19 cellular contexts compared by ENCODE assay signal in genomic region chr1:66217021-66217420, GRCh38.
DNase-seq lines count a peak whose midpoint lies in the region; ATAC-seq, FAIRE-seq and TF ChIP-seq lines count a peak whose summit lies in the region.
"Had no signal": no experiment of that assay in that cellular context is flagged by ENCODE, and none has a peak within 500 bp of the region (broad histone marks: within the 10 kb centered on the region; RNA-seq: fewer than 3 reads in every experiment).

No MANE protein-coding gene starts in this region.

- peak overlapping the region; percentile 39 for H3K4me2 ChIP-seq in A549

- peaks cover 0 to 2% of the 10 kb centered on the region in 2 donors for H3K4me1 Mint-ChIP-seq in stimulated activated naive B cell treated with anti-CD40 and anti-IgM and Interleukin-4, amounts not matched to agents 10 μg/mL and 1 μg/mL and 100 μg/mL, for 72 hours
- H3K4me1 Mint-ChIP-seq: activated B cell treated with CpG ODN at 0.5 μM for 24 hours had no signal

- no peak for TF ChIP-seq RAD21 in A549 (conservative IDR thresholded peaks at IDR 0.05 in 1 of 2, IDR thresholded peaks at IDR 0.05 in 1 of 2)

- CTCF ChIA-PET in A549 (lab: Yijun Ruan, JAX) = interaction anchor here (2.8 kb wide), 1 partner anchor 26 kb away, joined by 10 read pairs; no protein-coding TSS in a partner anchor

- H3K27ac Mint-ChIP-seq in stimulated activated naive B cell treated with anti-CD40 and anti-IgM and Interleukin-4, amounts not matched to agents 10 μg/mL and 1 μg/mL and 100 μg/mL, for 72 hours = no peak overlapping the region
- H3K27ac Mint-ChIP-seq: activated B cell treated with CpG ODN at 0.5 μM for 24 hours; activated naive CD8-positive, alpha-beta T cell treated with anti-CD3 and anti-CD28 coated beads, Interleukin-2, amount 10 ng/mL, durations not matched to agents 7 days and 5 days had no signal

- TF ChIP-seq EP300 in A549 (IDR thresholded peaks at IDR 0.05) (no peak), suprapubic skin (IDR thresholded peaks at IDR 0.05) (no peak)

- no peaks in the 10 kb centered on the region for H3K36me3 ChIP-seq in suprapubic skin
- H3K36me3 ChIP-seq: ovary had no signal

- TF ChIP-seq CTCF in A549 (IDR thresholded peaks at IDR 0.05) (no peak), fibroblast of villous mesenchyme (IDR thresholded peaks at IDR 0.05; ENCODE audit: insufficient read depth, low read depth, low read length) (no peak), suprapubic skin (IDR thresholded peaks at IDR 0.05) (no peak)

- H3K36me3 Mint-ChIP-seq in stimulated activated naive B cell treated with anti-CD40 and anti-IgM and Interleukin-4, amounts not matched to agents 10 μg/mL and 1 μg/mL and 100 μg/mL, for 72 hours = peaks cover 0 to 2% of the 10 kb centered on the region in 2 donors
- H3K36me3 Mint-ChIP-seq: activated naive CD8-positive, alpha-beta T cell treated with anti-CD3 and anti-CD28 coated beads, Interleukin-2, amount 10 ng/mL, durations not matched to agents 7 days and 5 days had no signal

- no peak for FAIRE-seq in A549 (lab: Jason Lieb, UNC)

- WGBS in A549 (ENCODE audit: missing lambda C conversion rate) = 68% methylated on average over 1 of the region's 1 CpG
- 93% methylated on average over 1 of the region's 1 CpG for WGBS in suprapubic skin

- H3K9me3 ChIP-seq in A549 (no peaks in the 10 kb centered on the region), suprapubic skin (no peaks in the 10 kb centered on the region)
- H3K9me3 ChIP-seq: ovary had no signal

- TF ChIP-seq POLR2A in A549 (IDR thresholded peaks at IDR 0.05; ENCODE audit: low read length) (no peak), suprapubic skin (IDR thresholded peaks at IDR 0.05) (no peak)

- ATAC-seq in A549 (peak; percentile 77 to 85), GM19328 (IDR thresholded peaks at IDR 0.05; ENCODE audit: unreplicated experiment) (no peak)
- no peak for ATAC-seq in stimulated activated naive B cell treated with anti-CD40 and anti-IgM and Interleukin-4, amounts not matched to agents 10 μg/mL and 1 μg/mL and 100 μg/mL, for 72 hours (replicated peaks)

- H3K27me3 ChIP-seq in suprapubic skin = no peaks in the 10 kb centered on the region
- H3K27me3 ChIP-seq: ovary had no signal

- H3K9me3 Mint-ChIP-seq in stimulated activated naive B cell treated with anti-CD40 and anti-IgM and Interleukin-4, amounts not matched to agents 10 μg/mL and 1 μg/mL and 100 μg/mL, for 72 hours = peaks cover 0 to 2% of the 10 kb centered on the region in 2 donors
- H3K9me3 Mint-ChIP-seq: activated B cell treated with CpG ODN at 0.5 μM for 24 hours had no signal

- POLR2A ChIA-PET in A549 (lab: Yijun Ruan, JAX) = no interaction called here

- H3K4me3 ChIP-seq in A549 = no peak overlapping the region
- H3K4me3 ChIP-seq in fibroblast of villous mesenchyme (ENCODE audit: low read depth, low read length) = no peak overlapping the region
- no peak overlapping the region for H3K4me3 ChIP-seq in suprapubic skin
- H3K4me3 ChIP-seq: ovary had no signal

- H3K27ac ChIP-seq in A549 (peak overlapping the region; percentile 35 to 71; a peak in 4 of 6 replicates), suprapubic skin (no peak overlapping the region)
- H3K27ac ChIP-seq: ovary had no signal

- DNase-seq in A549 (ENCODE audit: low read depth in 1 of 2, low spot score in 1 of 2) (peak; percentile 26 to 64), GM03348 (ENCODE audit: low spot score) (peak; percentile 59), NCI-H524 (lab: John Stamatoyannopoulos, UW) (peak; percentile 54 to 79), fibroblast of villous mesenchyme (ENCODE audit: low read depth) (peak; percentile 65), NCI-H1436 treated with DMSO at 0.1 percent for 48 hours (lab: John Stamatoyannopoulos, UW) (no peak), suprapubic skin (ENCODE audit: low spot score in 2 of 2) (no peak)
- no peak for DNase-seq in stimulated activated naive B cell treated with anti-CD40 and anti-IgM and Interleukin-4, amounts not matched to agents 10 μg/mL and 1 μg/mL and 100 μg/mL, for 72 hours
- DNase-seq: activated B cell treated with CpG ODN at 0.5 μM for 24 hours; activated CD8-positive, alpha-beta memory T cell treated with anti-CD3 and anti-CD28 coated beads, Interleukin-2, amount 50 U/mL, for 4 hours; activated naive CD8-positive, alpha-beta T cell treated with anti-CD3 and anti-CD28 coated beads, Interleukin-2, amount 10 ng/mL, durations not matched to agents 7 days and 5 days; AML-193; KG1; NCI-H2171; OCI-M1; ovary; stimulated activated CD4-positive, alpha-beta T cell treated with anti-CD3 and anti-CD28 coated beads, Interleukin-15, amount 100 ng/mL, for 24 hours; SW 1271; trophoblast cell had no signal

- H3K4me3 Mint-ChIP-seq in stimulated activated naive B cell treated with anti-CD40 and anti-IgM and Interleukin-4, amounts not matched to agents 10 μg/mL and 1 μg/mL and 100 μg/mL, for 72 hours = no peak overlapping the region
- H3K4me3 Mint-ChIP-seq: activated B cell treated with CpG ODN at 0.5 μM for 24 hours; activated naive CD8-positive, alpha-beta T cell treated with anti-CD3 and anti-CD28 coated beads, Interleukin-2, amount 10 ng/mL, durations not matched to agents 7 days and 5 days had no signal

- H3K4me1 ChIP-seq in A549 (peaks cover 50% of the 10 kb centered on the region), suprapubic skin (no peaks in the 10 kb centered on the region)

- H3K27me3 Mint-ChIP-seq in stimulated activated naive B cell treated with anti-CD40 and anti-IgM and Interleukin-4, amounts not matched to agents 10 μg/mL and 1 μg/mL and 100 μg/mL, for 72 hours = peaks cover 0 to 7% of the 10 kb centered on the region in 2 donors
- H3K27me3 Mint-ChIP-seq: activated naive CD8-positive, alpha-beta T cell treated with anti-CD3 and anti-CD28 coated beads, Interleukin-2, amount 10 ng/mL, durations not matched to agents 7 days and 5 days had no signal

TF ChIP-seq in A549, 52 proteins besides CTCF, POLR2A, EP300 and RAD21:
- no peak for TF ChIP-seq HOXA7 (CRISPR knock-in tag; IDR thresholded peaks at IDR 0.05)
- no peak for TF ChIP-seq HEYL (CRISPR knock-in tag; IDR thresholded peaks at IDR 0.05)
- TF ChIP-seq TP53 (CRISPR knock-in tag; IDR thresholded peaks at IDR 0.05) = no peak
- TF ChIP-seq EHF (CRISPR knock-in tag; IDR thresholded peaks at IDR 0.05) = no peak
- no peak for TF ChIP-seq CEBPB (IDR thresholded peaks at IDR 0.05)
- no peak for TF ChIP-seq RFX5 (IDR thresholded peaks at IDR 0.05)
- no peak for TF ChIP-seq MAX (IDR thresholded peaks at IDR 0.05)
- no peak for TF ChIP-seq FOSB (CRISPR knock-in tag; IDR thresholded peaks at IDR 0.05)
- no peak for TF ChIP-seq RNF2 (IDR thresholded peaks at IDR 0.05; ENCODE audit: borderline replicate concordance, low read depth)
- no peak for TF ChIP-seq BHLHE40 (IDR thresholded peaks at IDR 0.05; ENCODE audit: low read depth, low read length)
- TF ChIP-seq FOSL2 (IDR thresholded peaks at IDR 0.05) = 0 out of 2 replicates have a peak, but pooled peaks have one; percentile 6
- peak; percentile 63 for TF ChIP-seq FOSL2 (CRISPR knock-in tag; IDR thresholded peaks at IDR 0.05)
- 0 out of 2 replicates have a peak, but pooled peaks have one; percentile 17 for TF ChIP-seq JUNB (IDR thresholded peaks at IDR 0.05)
- TF ChIP-seq MAZ (IDR thresholded peaks at IDR 0.05; ENCODE audit: borderline replicate concordance, low read depth, low read length) = no peak
- no peak for TF ChIP-seq NR3C1 (IDR thresholded peaks at IDR 0.05)
- no peak for TF ChIP-seq BCL3 (IDR thresholded peaks at IDR 0.05)
- TF ChIP-seq CBX8 (IDR thresholded peaks at IDR 0.05) = no peak
TF ChIP-seq in A549: peak in this region for 2.

Comparison
In these comparisons a context has a peak if more than half of its experiments do, and no peak if none do; other contexts are left out.
1. ATAC-seq: peak in A549 (2 of 2); none in stimulated activated naive B cell treated with anti-CD40 and anti-IgM and Interleukin-4, amounts not matched to agents 10 μg/mL and 1 μg/mL and 100 μg/mL, for 72 hours (0 of 2) and GM19328 (single experiment).
2. DNase-seq: peak in A549 (2 of 2), GM03348 (single experiment), NCI-H524 (2 of 2) and fibroblast of villous mesenchyme (single experiment); none in stimulated activated naive B cell treated with anti-CD40 and anti-IgM and Interleukin-4, amounts not matched to agents 10 μg/mL and 1 μg/mL and 100 μg/mL, for 72 hours (single experiment), NCI-H1436 treated with DMSO at 0.1 percent for 48 hours (single experiment) and suprapubic skin (0 of 2).